ENCODE assay signal across 33 cellular contexts in the genomic region with DNA sequence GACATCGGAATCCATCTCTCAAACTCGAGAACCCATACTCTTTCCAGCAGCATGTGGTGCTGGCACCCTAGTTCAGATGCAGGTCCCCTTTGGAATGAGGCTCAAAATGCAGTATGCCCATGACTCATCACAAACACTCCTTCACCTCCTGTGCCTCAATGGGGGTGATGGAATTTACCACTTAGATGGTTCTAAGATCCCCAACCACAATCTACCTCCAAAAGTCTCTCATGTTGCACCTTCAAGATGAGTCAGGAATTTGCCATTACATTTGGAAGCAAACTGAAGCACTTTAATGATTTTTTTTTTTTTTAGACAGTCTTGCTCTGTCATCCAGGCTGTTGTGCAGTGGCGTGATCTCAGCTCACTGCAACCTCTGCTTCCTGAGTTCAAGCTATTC. TPM values are rescaled to one million over a fixed set of nuclear protein-coding genes. Genes with fewer than 3 reads are reported as not detected.
DNase-seq lines count a peak whose midpoint lies in the region; ATAC-seq and TF ChIP-seq lines count a peak whose summit lies in the region.
"Had no signal": no experiment of that assay in that cellular context is flagged by ENCODE, and none has a peak within 500 bp of the region (broad histone marks: within the 10 kb centered on the region; RNA-seq: fewer than 3 reads in every experiment).

No MANE protein-coding gene starts in this region.

- 73% methylated on average over 2 of the region's 3 CpGs for WGBS in mammary epithelial cell (ENCODE audit: low coverage, missing lambda C conversion rate)
- 70 to 88% (median 84%) methylated on average over 3 of the region's 3 CpGs for WGBS in spleen, 5 donors

- H3K36me3 Mint-ChIP-seq in MCF 10A (ENCODE audit: insufficient read depth, unreplicated experiment), result peaks cover 6% of the 10 kb centered on the region
- H3K36me3 Mint-ChIP-seq: activated naive CD8-positive, alpha-beta T cell treated with anti-CD3 and anti-CD28 coated beads, Interleukin-2, amount 10 ng/mL, durations not matched to agents 7 days and 5 days; natural killer cell; stimulated activated naive B cell treated with anti-CD40 and anti-IgM and Interleukin-4, amounts not matched to agents 10 μg/mL and 1 μg/mL and 100 μg/mL, for 72 hours; T-cell had no signal

- CTCF ChIA-PET in mammary epithelial cell (lab: Charles Lee; ENCODE audit: low non-redundant PET), result no interaction called here
- CTCF ChIA-PET in MCF 10A (lab: Yijun Ruan, JAX), result interaction anchor here (5.1 kb wide), 1 partner anchor 9 kb away, joined by 37 read pairs; a partner anchor contains a TSS

- H3K79me2 ChIP-seq in mammary epithelial cell (ENCODE audit: insufficient read depth, low read length), result no peaks in the 10 kb centered on the region

- in situ Hi-C loops in mammary epithelial cell (cut with MboI; ENCODE audit: low sequenced_read_pairs in 2 of 2), result loop anchor here in 1 of 2 donors (25.0 kb wide), 1 partner anchor 442 kb away; no protein-coding TSS in a partner anchor

- H3K4me3 Mint-ChIP-seq in MCF 10A (ENCODE audit: unreplicated experiment), result no peak overlapping the region
- H3K4me3 Mint-ChIP-seq: activated naive CD8-positive, alpha-beta T cell treated with anti-CD3 and anti-CD28 coated beads, Interleukin-2, amount 10 ng/mL, durations not matched to agents 7 days and 5 days; central memory CD8-positive, alpha-beta T cell; dendritic cell treated with granulocyte-macrophage colony-stimulating factor and Interleukin-4, amounts not matched to agents 40 ng/mL and 50 ng/mL, for 4 days; endodermal cell; natural killer cell; stimulated activated naive B cell treated with anti-CD40 and anti-IgM and Interleukin-4, amounts not matched to agents 10 μg/mL and 1 μg/mL and 100 μg/mL, for 72 hours; T-cell; type B pancreatic cell had no signal

- no peaks in the 10 kb centered on the region for H4K20me1 ChIP-seq in mammary epithelial cell (ENCODE audit: insufficient read depth, low read length)

- no peak for TF ChIP-seq POLR2A in spleen (IDR thresholded peaks at IDR 0.05)

- no peak overlapping the region for H2AFZ ChIP-seq in mammary epithelial cell (ENCODE audit: low read depth, low read length)

- intact Hi-C loops in mammary epithelial cell (cut with micrococcal nuclease) (no loop called here), MCF 10A (cut with micrococcal nuclease) (no loop called here), spleen (cut with DNase I; ENCODE audit: low total_unique reads) (no loop called here)

- dilution Hi-C loops in mammary epithelial cell (cut with HindIII; ENCODE audit: low sequenced_read_pairs), result no loop called here

- peaks cover 26% of the 10 kb centered on the region for H3K4me1 Mint-ChIP-seq in MCF 10A (ENCODE audit: insufficient read depth, unreplicated experiment)
- H3K4me1 Mint-ChIP-seq: activated naive CD8-positive, alpha-beta T cell treated with anti-CD3 and anti-CD28 coated beads, Interleukin-2, amount 10 ng/mL, durations not matched to agents 7 days and 5 days; central memory CD8-positive, alpha-beta T cell; natural killer cell; stimulated activated naive B cell treated with anti-CD40 and anti-IgM and Interleukin-4, amounts not matched to agents 10 μg/mL and 1 μg/mL and 100 μg/mL, for 72 hours; T-cell had no signal

- H3K4me3 ChIP-seq in mammary epithelial cell (replicated peaks in 1 of 3; ENCODE audit: insufficient read depth in 1 of 3, low read depth in 2 of 3, low read length in 3 of 3) (no peak overlapping the region), RWPE2 (ENCODE audit: severe bottlenecking) (no peak overlapping the region), spleen (no peak overlapping the region)
- H3K4me3 ChIP-seq: esophagus muscularis mucosa, heart right ventricle, lower lobe of right lung had no signal

- H3K27ac Mint-ChIP-seq in MCF 10A (ENCODE audit: low read depth, unreplicated experiment), result no peak overlapping the region
- H3K27ac Mint-ChIP-seq: activated naive CD8-positive, alpha-beta T cell treated with anti-CD3 and anti-CD28 coated beads, Interleukin-2, amount 10 ng/mL, durations not matched to agents 7 days and 5 days; dendritic cell treated with granulocyte-macrophage colony-stimulating factor and Interleukin-4, amounts not matched to agents 40 ng/mL and 50 ng/mL, for 4 days; endodermal cell; natural killer cell; stimulated activated naive B cell treated with anti-CD40 and anti-IgM and Interleukin-4, amounts not matched to agents 10 μg/mL and 1 μg/mL and 100 μg/mL, for 72 hours; T-cell; type B pancreatic cell had no signal

- DNase-seq in mammary epithelial cell (peak; percentile 72), MCF 10A (ENCODE audit: unreplicated experiment) (no peak), RWPE2 (ENCODE audit: low spot score) (no peak), glomerular visceral epithelial cell (ENCODE audit: extremely low spot score) (peak; percentile 69), nucleus accumbens (lab: John Stamatoyannopoulos, UW) (no peak), GM10266 (ENCODE audit: extremely low spot score) (no peak), spleen (no peak)
- DNase-seq in activated CD8-positive, alpha-beta memory T cell treated with anti-CD3 and anti-CD28 coated beads, Interleukin-2, amount 50 U/mL, for 48 hours, result no peak
- DNase-seq: activated CD4-positive, CD25-positive, alpha-beta regulatory T cell; activated gamma-delta T cell treated with Interleukin-2 at 50 U/mL for 16 hours; activated naive CD8-positive, alpha-beta T cell treated with anti-CD3 and anti-CD28 coated beads, Interleukin-2, amount 10 ng/mL, durations not matched to agents 7 days and 5 days; activated T-cell treated with anti-CD3 and anti-CD28 coated beads, Interleukin-2, amount 50 U/mL, for 48 hours; COR-L47; DMS79 treated with DMSO at 0.1 percent for 48 hours; endodermal cell; foreskin fibroblast; heart right ventricle; KG1; lower lobe of right lung; MM.1S; natural killer cell; NCI-H1417 treated with DMSO at 0.1 percent for 48 hours; NCI-H2081; NCI-H748 treated with DMSO at 0.1 percent for 48 hours; stimulated activated naive B cell treated with anti-CD40 and anti-IgM and Interleukin-4, amounts not matched to agents 10 μg/mL and 1 μg/mL and 100 μg/mL, for 72 hours; T-cell had no signal

- H3K27me3 ChIP-seq in mammary epithelial cell (ENCODE audit: insufficient read depth, low read length) (no peaks in the 10 kb centered on the region), RWPE2 (ENCODE audit: insufficient read depth, poor library complexity, severe bottlenecking) (no peaks in the 10 kb centered on the region), spleen (replicated peaks in 1 of 7) (no peaks in the 10 kb centered on the region)
- H3K27me3 ChIP-seq: esophagus muscularis mucosa had no signal

- no peaks in the 10 kb centered on the region for H3K9me3 Mint-ChIP-seq in MCF 10A (ENCODE audit: unreplicated experiment)
- H3K9me3 Mint-ChIP-seq: activated naive CD8-positive, alpha-beta T cell treated with anti-CD3 and anti-CD28 coated beads, Interleukin-2, amount 10 ng/mL, durations not matched to agents 7 days and 5 days; central memory CD8-positive, alpha-beta T cell; dendritic cell treated with granulocyte-macrophage colony-stimulating factor and Interleukin-4, amounts not matched to agents 40 ng/mL and 50 ng/mL, for 4 days; stimulated activated naive B cell treated with anti-CD40 and anti-IgM and Interleukin-4, amounts not matched to agents 10 μg/mL and 1 μg/mL and 100 μg/mL, for 72 hours had no signal

- H3K9ac ChIP-seq in mammary epithelial cell (ENCODE audit: insufficient read depth, low read length), result no peak overlapping the region

- POLR2A ChIA-PET in MCF 10A (lab: Yijun Ruan, JAX), result interaction anchor here (5.7 kb wide), 1 partner anchor 11 kb away, joined by 70 read pairs; a partner anchor contains a TSS

- no peak for ATAC-seq in RWPE2 (ENCODE audit: low read depth)
- ATAC-seq: heart right ventricle; lower lobe of right lung; natural killer cell; stimulated activated naive B cell treated with anti-CD40 and anti-IgM and Interleukin-4, amounts not matched to agents 10 μg/mL and 1 μg/mL and 100 μg/mL, for 72 hours; T-cell had no signal

- H3K36me3 ChIP-seq in mammary epithelial cell (ENCODE audit: insufficient read depth, low read length) (no peaks in the 10 kb centered on the region), RWPE2 (ENCODE audit: low read depth) (no peaks in the 10 kb centered on the region), spleen (no peaks in the 10 kb centered on the region)
- H3K36me3 ChIP-seq: esophagus muscularis mucosa, heart right ventricle, lower lobe of right lung had no signal

- BruUV-seq in mammary epithelial cell (replicated peaks; lab: Mats Ljungman, UMichigan) (no TSS peak), MCF 10A (replicated peaks; lab: Mats Ljungman, UMichigan) (no TSS peak)

- H3K27ac ChIP-seq in mammary epithelial cell (ENCODE audit: insufficient read depth, low read depth, low read length) (peak overlapping the region; percentile 65), RWPE2 (ENCODE audit: poor library complexity, severe bottlenecking) (peak overlapping the region; percentile 96), spleen (no peak overlapping the region)
- H3K27ac ChIP-seq: 22Rv1, C4-2B, esophagus muscularis mucosa, heart right ventricle, lower lobe of right lung, RWPE1 had no signal

- H3K27me3 Mint-ChIP-seq in MCF 10A (ENCODE audit: insufficient read depth, unreplicated experiment), result no peaks in the 10 kb centered on the region
- H3K27me3 Mint-ChIP-seq: central memory CD8-positive, alpha-beta T cell; dendritic cell treated with granulocyte-macrophage colony-stimulating factor and Interleukin-4, amounts not matched to agents 40 ng/mL and 50 ng/mL, for 4 days had no signal

- TF ChIP-seq CTCF in mammary epithelial cell (conservative IDR thresholded peaks at IDR 0.05 in 1 of 2, IDR thresholded peaks at IDR 0.05 in 1 of 2; ENCODE audit: extremely low read depth in 1 of 2, insufficient read depth in 1 of 2, low read depth in 1 of 2, low read length in 2 of 2) (no peak), MCF 10A (IDR thresholded peaks at IDR 0.05; ENCODE audit: unreplicated experiment) (no peak), RWPE2 (IDR thresholded peaks at IDR 0.05; ENCODE audit: poor library complexity, severe bottlenecking) (no peak), GM10266 (IDR thresholded peaks at IDR 0.05; ENCODE audit: control insufficient read depth, insufficient read depth, low read depth, missing control alignments) (no peak), spleen (IDR thresholded peaks at IDR 0.05 in 8 of 11, conservative IDR thresholded peaks at IDR 0.05 in 3 of 11) (no peak)

- H3K9me3 ChIP-seq in mammary epithelial cell (replicated peaks; ENCODE audit: insufficient read depth, low read length), result no peaks in the 10 kb centered on the region
- H3K9me3 ChIP-seq in RWPE2 (ENCODE audit: severe bottlenecking), result no peaks in the 10 kb centered on the region
- no peaks in the 10 kb centered on the region for H3K9me3 ChIP-seq in spleen
- H3K9me3 ChIP-seq: esophagus muscularis mucosa, heart right ventricle, lower lobe of right lung had no signal

- H3K4me2 ChIP-seq in mammary epithelial cell (ENCODE audit: insufficient read depth, low read depth, low read length), result no peak overlapping the region

- H3K4me1 ChIP-seq in mammary epithelial cell (ENCODE audit: insufficient read depth, low read length), result peaks cover 38% of the 10 kb centered on the region
- H3K4me1 ChIP-seq in RWPE2 (ENCODE audit: insufficient read depth, poor library complexity, severe bottlenecking), result peaks cover 32% of the 10 kb centered on the region
- no peaks in the 10 kb centered on the region for H3K4me1 ChIP-seq in spleen
- H3K4me1 ChIP-seq: lower lobe of right lung had no signal

RNA-seq across cellular contexts. Expression of a gene that starts 8.5 kb away (rescaled TPM):
- 10 to 100 TPM; 19.5 to 26.5 TPM for total RNA-seq in mammary epithelial cell
- 15.9 TPM for polyA plus RNA-seq in mammary epithelial cell
- 26.2 TPM for polyA minus RNA-seq in mammary epithelial cell
- 9.7 and 10.0 TPM in 2 replicates for total RNA-seq in MCF 10A (2022)
- total RNA-seq in spleen, result 1 to 10 TPM; 2.0 to 4.4 (median 3.0) TPM
- under 1 TPM; 0.24 to 0.61 (median 0.26) TPM for polyA plus RNA-seq in spleen
- total RNA-seq: natural killer cell had no signal

Comparison
In these comparisons a context has a peak if more than half of its experiments do, and no peak if none do; other contexts are left out.
1. DNase-seq: peak in mammary epithelial cell (single experiment) and glomerular visceral epithelial cell (single experiment); none in MCF 10A (single experiment), RWPE2 (single experiment), activated CD8-positive, alpha-beta memory T cell treated with anti-CD3 and anti-CD28 coated beads, Interleukin-2, amount 50 U/mL, for 48 hours (single experiment), nucleus accumbens (0 of 56), GM10266 (single experiment) and spleen (single experiment).
2. H3K27ac ChIP-seq: peak in mammary epithelial cell (single experiment) and RWPE2 (single experiment); none in spleen (0 of 8).